In the genomic region with DNA sequence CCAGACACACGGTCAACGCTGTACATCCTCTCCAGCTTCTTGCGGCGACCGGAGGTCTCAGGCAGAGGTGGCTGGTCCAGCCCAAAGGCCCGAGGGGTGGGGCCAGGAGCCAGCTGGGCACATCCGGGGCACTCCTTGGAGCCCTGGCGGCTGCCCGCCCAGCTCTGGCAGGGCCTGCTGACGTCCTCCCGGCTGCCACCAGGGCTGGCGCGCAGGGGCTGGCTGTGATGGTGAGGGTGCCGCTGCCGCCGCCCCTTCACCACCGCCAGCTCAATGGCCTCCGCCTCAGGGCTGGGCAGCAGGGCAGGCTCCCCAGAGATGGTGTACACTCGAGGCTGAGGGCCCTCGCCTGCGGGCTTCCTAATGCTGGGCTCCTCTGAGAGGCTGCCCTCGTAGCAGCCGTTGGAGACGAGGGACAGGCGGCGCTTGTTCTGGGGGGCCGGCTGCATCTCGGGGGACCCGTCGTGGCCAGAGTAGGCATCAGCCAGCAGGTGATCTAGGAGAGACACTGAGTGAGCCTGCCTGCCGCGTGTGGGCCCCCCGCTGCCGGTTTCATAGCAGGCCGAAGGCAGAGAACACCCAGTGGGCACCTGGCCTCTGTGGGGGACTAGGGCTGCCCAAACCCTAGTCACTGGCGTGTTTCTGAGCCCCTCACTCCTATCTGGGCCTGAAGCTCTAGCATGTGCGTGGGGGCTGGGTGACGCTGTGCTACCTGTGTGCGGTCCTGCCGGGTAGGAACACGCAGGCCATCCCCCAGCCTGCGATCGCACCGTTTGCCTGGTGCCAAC, we compare ENCODE assay signal across 8 cellular contexts. TPM values are rescaled to one million over a fixed set of nuclear protein-coding genes. Genes with fewer than 3 reads are reported as not detected.
DNase-seq lines count a peak whose midpoint lies in the region; ATAC-seq and TF ChIP-seq lines count a peak whose summit lies in the region.

No MANE protein-coding gene starts in this region.

- H3K27ac ChIP-seq in HUES48 (ENCODE audit: low read depth, low read length) (no peak overlapping the region), left ventricle myocardium inferior (replicated peaks) (no peak overlapping the region), skin epidermis (peak overlapping the region in 5 of 21 experiments; percentile 81 to 95 (median 85))

- no peak for DNase-seq in activated T-helper 2 cell treated with anti-CD3 and anti-CD28 coated beads, Interferon-gamma antibody, Interleukin-2, Interleukin-4, amounts not matched to agents 10 μg/mL and 5 μg/mL and 100 μg/mL, durations not matched to agents 14 hours and 24 hours and 36 hours (ENCODE audit: low spot score)
- DNase-seq in left ventricle myocardium inferior, result no peak
- DNase-seq in NCI-H1048 (lab: John Stamatoyannopoulos, UW), result no peak
- DNase-seq in NCI-H345 treated with DMSO at 0.1 percent for 48 hours (lab: John Stamatoyannopoulos, UW; ENCODE audit: unreplicated experiment), result no peak
- no peak for DNase-seq in stimulated activated CD4-positive, alpha-beta T cell treated with anti-CD3 and anti-CD28 coated beads, Interleukin-4, amount 100 ng/mL, for 24 hours

- peak overlapping the region; percentile 72; the same call in 1 of the 2 replicates for H3K4me3 ChIP-seq in HUES48 (ENCODE audit: low read depth, low read length)
- H3K4me3 ChIP-seq in left ventricle myocardium inferior, result peak overlapping the region; percentile 81
- H3K4me3 ChIP-seq in skin epidermis, result peak overlapping the region in 4 of 7 experiments; percentile 54 to 71 (median 66)

- intact Hi-C loops in activated T-helper 2 cell treated with anti-CD3 and anti-CD28 coated beads, Interferon-gamma antibody, Interleukin-2, Interleukin-4, amounts not matched to agents 10 μg/mL and 5 μg/mL and 100 μg/mL, durations not matched to agents 14 hours and 24 hours and 36 hours (cut with micrococcal nuclease), result loop anchor here (2.0 to 10.0 kb wide), 2 partner anchors 93 to 483 kb away; a partner anchor contains a TSS
- intact Hi-C loops in left ventricle myocardium inferior (cut with micrococcal nuclease), result no loop called here

- no peak for TF ChIP-seq CTCF in left ventricle myocardium inferior (IDR thresholded peaks at IDR 0.05; ENCODE audit: borderline replicate concordance)

- H3K36me3 ChIP-seq in HUES48 (ENCODE audit: control insufficient read depth, insufficient read depth, low read length) (peaks cover 25% of the 10 kb centered on the region), left ventricle myocardium inferior (peaks cover 9% of the 10 kb centered on the region)

- H3K9me3 ChIP-seq in HUES48 (ENCODE audit: control insufficient read depth, insufficient read depth, low read length) (no peaks in the 10 kb centered on the region), left ventricle myocardium inferior (replicated peaks) (no peaks in the 10 kb centered on the region)

- no peaks in the 10 kb centered on the region for H3K9me3 Mint-ChIP-seq in activated T-helper 2 cell treated with anti-CD3 and anti-CD28 coated beads, Interferon-gamma antibody, Interleukin-2, Interleukin-4, amounts not matched to agents 10 μg/mL and 5 μg/mL and 100 μg/mL, durations not matched to agents 14 hours and 24 hours and 36 hours

- no peak for ATAC-seq in HG02759 (IDR thresholded peaks at IDR 0.05; ENCODE audit: unreplicated experiment)

- peaks cover 15% of the 10 kb centered on the region for H3K4me1 Mint-ChIP-seq in activated T-helper 2 cell treated with anti-CD3 and anti-CD28 coated beads, Interferon-gamma antibody, Interleukin-2, Interleukin-4, amounts not matched to agents 10 μg/mL and 5 μg/mL and 100 μg/mL, durations not matched to agents 14 hours and 24 hours and 36 hours (ENCODE audit: low read depth)

- peaks cover 23% of the 10 kb centered on the region for H3K36me3 Mint-ChIP-seq in activated T-helper 2 cell treated with anti-CD3 and anti-CD28 coated beads, Interferon-gamma antibody, Interleukin-2, Interleukin-4, amounts not matched to agents 10 μg/mL and 5 μg/mL and 100 μg/mL, durations not matched to agents 14 hours and 24 hours and 36 hours (ENCODE audit: low read depth)

- H3K27ac Mint-ChIP-seq in activated T-helper 2 cell treated with anti-CD3 and anti-CD28 coated beads, Interferon-gamma antibody, Interleukin-2, Interleukin-4, amounts not matched to agents 10 μg/mL and 5 μg/mL and 100 μg/mL, durations not matched to agents 14 hours and 24 hours and 36 hours, result no peak overlapping the region

- no peak overlapping the region for H3K9ac ChIP-seq in HUES48 (ENCODE audit: low read depth, low read length)

- peak overlapping the region; percentile 62 for H3K4me3 Mint-ChIP-seq in activated T-helper 2 cell treated with anti-CD3 and anti-CD28 coated beads, Interferon-gamma antibody, Interleukin-2, Interleukin-4, amounts not matched to agents 10 μg/mL and 5 μg/mL and 100 μg/mL, durations not matched to agents 14 hours and 24 hours and 36 hours (ENCODE audit: low read depth)

- H3K4me1 ChIP-seq in HUES48 (ENCODE audit: control insufficient read depth, insufficient read depth, low read length) (no peaks in the 10 kb centered on the region; the same call in 1 of the 2 replicates), left ventricle myocardium inferior (peaks cover 44% of the 10 kb centered on the region)

- H3K27me3 ChIP-seq in HUES48 (ENCODE audit: control insufficient read depth, insufficient read depth, low read length) (peaks cover 8% of the 10 kb centered on the region), left ventricle myocardium inferior (ENCODE audit: low read depth) (no peaks in the 10 kb centered on the region)

- no peaks in the 10 kb centered on the region for H3K27me3 Mint-ChIP-seq in activated T-helper 2 cell treated with anti-CD3 and anti-CD28 coated beads, Interferon-gamma antibody, Interleukin-2, Interleukin-4, amounts not matched to agents 10 μg/mL and 5 μg/mL and 100 μg/mL, durations not matched to agents 14 hours and 24 hours and 36 hours (ENCODE audit: low read depth)

RNA-seq across cellular contexts. Expression of a gene that starts 1.5 kb away (rescaled TPM):
- total RNA-seq in activated T-helper 2 cell treated with anti-CD3 and anti-CD28 coated beads, Interferon-gamma antibody, Interleukin-2, Interleukin-4, amounts not matched to agents 10 μg/mL and 5 μg/mL and 100 μg/mL, durations not matched to agents 14 hours and 24 hours and 36 hours, result 56.1 and 57.6 TPM in 2 replicates
- total RNA-seq in left ventricle myocardium inferior, result 9.8 TPM

RNA-seq across cellular contexts. Expression of a gene that starts 16.4 kb away (rescaled TPM):
- total RNA-seq in activated T-helper 2 cell treated with anti-CD3 and anti-CD28 coated beads, Interferon-gamma antibody, Interleukin-2, Interleukin-4, amounts not matched to agents 10 μg/mL and 5 μg/mL and 100 μg/mL, durations not matched to agents 14 hours and 24 hours and 36 hours, result not detected in 2 replicates
- not detected for total RNA-seq in left ventricle myocardium inferior

RNA-seq across cellular contexts. Expression of a gene that starts 34.4 kb away (rescaled TPM):
- total RNA-seq in activated T-helper 2 cell treated with anti-CD3 and anti-CD28 coated beads, Interferon-gamma antibody, Interleukin-2, Interleukin-4, amounts not matched to agents 10 μg/mL and 5 μg/mL and 100 μg/mL, durations not matched to agents 14 hours and 24 hours and 36 hours, result 0.39 and 0.46 TPM in 2 replicates
- total RNA-seq in left ventricle myocardium inferior, result 2.0 TPM

RNA-seq across cellular contexts. Expression of a gene that starts 34.6 kb away (rescaled TPM):
- total RNA-seq in activated T-helper 2 cell treated with anti-CD3 and anti-CD28 coated beads, Interferon-gamma antibody, Interleukin-2, Interleukin-4, amounts not matched to agents 10 μg/mL and 5 μg/mL and 100 μg/mL, durations not matched to agents 14 hours and 24 hours and 36 hours, result 6.8 and 8.0 TPM in 2 replicates
- total RNA-seq in left ventricle myocardium inferior, result 9.2 TPM
